Comparison of ENCODE assay signal across 8 cellular contexts in genomic region chr11:61967924-61968757, GRCh38. TPM values are rescaled to one million over a fixed set of nuclear protein-coding genes. Genes with fewer than 3 reads are reported as not detected.
DNase-seq lines count a peak whose midpoint lies in the region; ATAC-seq and TF ChIP-seq lines count a peak whose summit lies in the region.
"Had no signal": no experiment of that assay in that cellular context is flagged by ENCODE, and none has a peak within 500 bp of the region (broad histone marks: within the 10 kb centered on the region; RNA-seq: fewer than 3 reads in every experiment).

No MANE protein-coding gene starts in this region.

- ATAC-seq in GM18511 (IDR thresholded peaks at IDR 0.05; ENCODE audit: unreplicated experiment) = peak; percentile 32
- ATAC-seq in HG02943 (IDR thresholded peaks at IDR 0.05; ENCODE audit: low read depth, unreplicated experiment) = peak; percentile 29
- ATAC-seq in foreskin keratinocyte = peak; percentile 0

- H3K27me3 ChIP-seq in foreskin keratinocyte (no peaks in the 10 kb centered on the region), neutrophil (peaks cover 6% of the 10 kb centered on the region)

- H3K27me3 Mint-ChIP-seq in activated T-helper 1 cell treated with anti-CD3 and anti-CD28 coated beads, Interleukin-12 subunit alpha, Interleukin-12 subunit beta, Interleukin-2, Interleukin-4 antibody, amounts not matched to agents 30 ng/mL and 10 ng/mL and 1 ng/mL, durations not matched to agents 14 hours and 24 hours and 36 hours (ENCODE audit: insufficient read depth) = no peaks in the 10 kb centered on the region

- no peaks in the 10 kb centered on the region for H3K9me3 Mint-ChIP-seq in activated T-helper 1 cell treated with anti-CD3 and anti-CD28 coated beads, Interleukin-12 subunit alpha, Interleukin-12 subunit beta, Interleukin-2, Interleukin-4 antibody, amounts not matched to agents 30 ng/mL and 10 ng/mL and 1 ng/mL, durations not matched to agents 14 hours and 24 hours and 36 hours

- H3K4me1 ChIP-seq in foreskin keratinocyte (peaks cover 44% of the 10 kb centered on the region), neutrophil (ENCODE audit: control insufficient read depth in 1 of 2, insufficient read depth in 1 of 2, low read depth in 1 of 2, low read length in 1 of 2) (peaks cover 72 to 78% of the 10 kb centered on the region in 2 experiments)

- intact Hi-C loops in activated T-helper 1 cell treated with anti-CD3 and anti-CD28 coated beads, Interleukin-12 subunit alpha, Interleukin-12 subunit beta, Interleukin-2, Interleukin-4 antibody, amounts not matched to agents 30 ng/mL and 10 ng/mL and 1 ng/mL, durations not matched to agents 14 hours and 24 hours and 36 hours (cut with micrococcal nuclease) = loop anchor here (1.0 to 5.0 kb wide), 8 partner anchors 57 to 589 kb away; partner anchors contain the start of genes FADS1, FADS2, FADS3 and INCENP

- H3K4me3 Mint-ChIP-seq in activated T-helper 1 cell treated with anti-CD3 and anti-CD28 coated beads, Interleukin-12 subunit alpha, Interleukin-12 subunit beta, Interleukin-2, Interleukin-4 antibody, amounts not matched to agents 30 ng/mL and 10 ng/mL and 1 ng/mL, durations not matched to agents 14 hours and 24 hours and 36 hours = peak overlapping the region; percentile 83

- H3K4me1 Mint-ChIP-seq in activated T-helper 1 cell treated with anti-CD3 and anti-CD28 coated beads, Interleukin-12 subunit alpha, Interleukin-12 subunit beta, Interleukin-2, Interleukin-4 antibody, amounts not matched to agents 30 ng/mL and 10 ng/mL and 1 ng/mL, durations not matched to agents 14 hours and 24 hours and 36 hours (ENCODE audit: low read depth) = peaks cover 70% of the 10 kb centered on the region

- H3K36me3 Mint-ChIP-seq in activated T-helper 1 cell treated with anti-CD3 and anti-CD28 coated beads, Interleukin-12 subunit alpha, Interleukin-12 subunit beta, Interleukin-2, Interleukin-4 antibody, amounts not matched to agents 30 ng/mL and 10 ng/mL and 1 ng/mL, durations not matched to agents 14 hours and 24 hours and 36 hours (ENCODE audit: low read depth) = peaks cover 31% of the 10 kb centered on the region

- peak; percentile 39 for DNase-seq in NCI-H748 treated with DMSO at 0.1 percent for 48 hours (lab: John Stamatoyannopoulos, UW)
- peak; percentile 46 for DNase-seq in activated T-helper 1 cell treated with anti-CD3 and anti-CD28 coated beads, Interleukin-12 subunit alpha, Interleukin-12 subunit beta, Interleukin-2, Interleukin-4 antibody, amounts not matched to agents 30 ng/mL and 10 ng/mL and 1 ng/mL, durations not matched to agents 14 hours and 24 hours and 36 hours (ENCODE audit: low spot score)
- peak in 1 of 2 donors; percentile 40 for DNase-seq in foreskin keratinocyte
- DNase-seq in NCI-H524 treated with DMSO at 0.1 percent for 48 hours (lab: John Stamatoyannopoulos, UW) = no peak

- H3K9me3 ChIP-seq in neutrophil = peaks cover 6% of the 10 kb centered on the region

- peak overlapping the region; percentile 97 for H3K27ac ChIP-seq in foreskin keratinocyte
- peak overlapping the region; percentile 95 for H3K27ac ChIP-seq in neutrophil

- H3K4me3 ChIP-seq in neutrophil (ENCODE audit: low read depth in 1 of 2, low read length in 1 of 2) = peak overlapping the region; percentile 90 to 99

- peaks cover 37% of the 10 kb centered on the region for H3K36me3 ChIP-seq in neutrophil

- H3K27ac Mint-ChIP-seq in activated T-helper 1 cell treated with anti-CD3 and anti-CD28 coated beads, Interleukin-12 subunit alpha, Interleukin-12 subunit beta, Interleukin-2, Interleukin-4 antibody, amounts not matched to agents 30 ng/mL and 10 ng/mL and 1 ng/mL, durations not matched to agents 14 hours and 24 hours and 36 hours = peak overlapping the region; percentile 89

- TF ChIP-seq CTCF in foreskin keratinocyte (conservative IDR thresholded peaks at IDR 0.05) (no peak), neutrophil (IDR thresholded peaks at IDR 0.05) (no peak)

RNA-seq across cellular contexts. Expression of gene FTH1, which starts 0.7 kb away (rescaled TPM):
- total RNA-seq in activated T-helper 1 cell treated with anti-CD3 and anti-CD28 coated beads, Interleukin-12 subunit alpha, Interleukin-12 subunit beta, Interleukin-2, Interleukin-4 antibody, amounts not matched to agents 30 ng/mL and 10 ng/mL and 1 ng/mL, durations not matched to agents 14 hours and 24 hours and 36 hours = 566 and 580 TPM in 2 replicates
- total RNA-seq in foreskin keratinocyte = 845 and 1,177 TPM in 2 replicates
- polyA plus RNA-seq in foreskin keratinocyte = 2,804 and 3,960 TPM in 2 replicates

RNA-seq across cellular contexts. Expression of gene BEST1, which starts 18.0 kb away (rescaled TPM):
- 0.29 TPM in 1 of 2 replicates, not detected in the other for total RNA-seq in activated T-helper 1 cell treated with anti-CD3 and anti-CD28 coated beads, Interleukin-12 subunit alpha, Interleukin-12 subunit beta, Interleukin-2, Interleukin-4 antibody, amounts not matched to agents 30 ng/mL and 10 ng/mL and 1 ng/mL, durations not matched to agents 14 hours and 24 hours and 36 hours
- 0.07 and 0.10 TPM in 2 replicates for total RNA-seq in foreskin keratinocyte
- 0.25 TPM in 2 replicates for polyA plus RNA-seq in foreskin keratinocyte
- total RNA-seq: glomerular endothelial cell had no signal

RNA-seq across cellular contexts. Expression of gene RAB3IL1, which starts 50.8 kb away (rescaled TPM):
- total RNA-seq in activated T-helper 1 cell treated with anti-CD3 and anti-CD28 coated beads, Interleukin-12 subunit alpha, Interleukin-12 subunit beta, Interleukin-2, Interleukin-4 antibody, amounts not matched to agents 30 ng/mL and 10 ng/mL and 1 ng/mL, durations not matched to agents 14 hours and 24 hours and 36 hours = 0.23 and 0.24 TPM in 2 replicates
- total RNA-seq in foreskin keratinocyte = 0.31 and 0.35 TPM in 2 replicates
- 0.52 and 0.55 TPM in 2 replicates for polyA plus RNA-seq in foreskin keratinocyte
